Comparison of ENCODE assay signal across 26 cellular contexts in the genomic region with DNA sequence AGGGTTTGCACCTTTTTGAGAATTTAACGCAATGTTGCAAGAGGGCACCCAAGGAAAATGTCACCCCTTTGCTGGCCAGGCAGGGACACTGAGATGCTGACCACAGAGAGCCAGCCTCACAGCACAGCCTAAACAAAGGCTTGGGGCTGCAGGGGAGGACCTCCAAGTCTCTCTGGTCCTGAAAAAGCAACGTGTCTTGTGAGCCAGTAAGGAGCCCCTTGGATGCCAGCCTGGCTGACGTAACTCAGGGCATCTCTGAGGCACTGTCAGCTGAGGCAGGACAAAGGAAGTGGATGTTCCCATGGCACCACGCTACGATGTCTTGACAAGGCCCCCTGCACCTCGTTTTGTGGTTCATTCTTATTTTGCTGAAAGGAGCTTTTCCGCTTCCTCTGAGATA.
"Had no signal": no experiment of that assay in that cellular context is flagged by ENCODE, and none has a peak within 500 bp of the region (broad histone marks: within the 10 kb centered on the region; RNA-seq: fewer than 3 reads in every experiment).

No MANE protein-coding gene starts in this region.

- H3K36me3 ChIP-seq: cardiac muscle cell, colonic mucosa, esophagus squamous epithelium, WERI-Rb-1 had no signal

- ATAC-seq: activated CD4-positive, CD25-positive, alpha-beta regulatory T cell treated with anti-CD3 and anti-CD28 coated beads, Interleukin-2, amount 50 U/mL, for 24 hours; activated CD8-positive, alpha-beta T cell treated with anti-CD3 and anti-CD28 coated beads for 36 hours; body of pancreas; T-helper 17 cell had no signal

- H3K4me1 ChIP-seq: body of pancreas, colonic mucosa, esophagus squamous epithelium had no signal

- H3K4me3 ChIP-seq: body of pancreas, cardiac muscle cell, colonic mucosa, esophagus squamous epithelium had no signal

- DNase-seq: activated B cell treated with CpG ODN at 0.5 μM for 24 hours; activated CD4-positive, alpha-beta T cell treated with anti-CD3 and anti-CD28 coated beads for 48 hours; activated CD4-positive, alpha-beta T cell treated with anti-CD3 and anti-CD28 coated beads, Interleukin-2, amount 50 U/mL, for 1 hour; activated CD4-positive, alpha-beta T cell treated with anti-CD3 and anti-CD28 coated beads, Interleukin-2, amount 50 U/mL, for 48 hours; activated CD8-positive, alpha-beta T cell treated with anti-CD3 and anti-CD28 coated beads for 36 hours; activated gamma-delta T cell treated with Interleukin-2 at 50 U/mL for 16 hours; activated naive CD4-positive, alpha-beta T cell treated with anti-CD3 and anti-CD28 coated beads, Interleukin-2, amount 50 U/mL, for 16 hours; activated naive CD4-positive, alpha-beta T cell treated with Interleukin-2 at 50 U/mL for 16 hours; activated T-cell treated with anti-CD3 and anti-CD28 coated beads, Interleukin-2, amount 50 U/mL, for 1 hour; activated T-cell treated with anti-CD3 and anti-CD28 coated beads, Interleukin-2, amount 50 U/mL, for 48 hours; amygdala; body of pancreas; central memory CD4-positive, alpha-beta T cell; cerebellar nuclear complex; colonic mucosa; effector CD8-positive, alpha-beta T cell; esophagus squamous epithelium; foreskin melanocyte; hippocampal formation; T-helper 1 cell; T-helper 17 cell; T1000; WERI-Rb-1 had no signal

- H3K27me3 ChIP-seq: body of pancreas, cardiac muscle cell, colonic mucosa, esophagus squamous epithelium had no signal

- H3K27ac ChIP-seq: body of pancreas, cardiac muscle cell, colonic mucosa, epithelial cell of prostate, esophagus squamous epithelium, WERI-Rb-1 had no signal

- H3K9me3 ChIP-seq: body of pancreas, colonic mucosa had no signal
